Comparison of ENCODE assay signal across 1 cellular context in the genomic region with DNA sequence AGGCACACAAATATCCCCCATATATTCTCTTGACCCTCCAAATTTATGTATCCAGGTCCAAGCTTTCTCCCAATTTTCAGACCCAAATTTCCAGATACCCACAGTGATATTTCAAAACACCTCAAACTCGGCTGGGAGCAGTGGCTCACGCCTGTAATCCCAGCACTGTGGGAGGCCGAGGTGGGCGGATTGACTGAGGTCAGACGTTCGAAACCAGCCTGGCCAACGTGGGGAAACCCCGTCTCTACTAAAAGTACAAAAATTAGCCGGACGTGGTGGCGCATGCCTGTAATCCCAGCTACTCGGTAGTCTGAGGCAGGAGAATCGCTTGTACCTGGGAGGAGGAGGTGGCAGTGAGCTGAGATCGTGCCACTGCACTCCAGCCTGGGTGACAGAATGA.
A peak's percentile ranks its signal among the peaks of the same experiment; 100 is the strongest.
TF ChIP-seq lines count a peak whose summit lies in the region.

No MANE protein-coding gene starts in this region.

TF ChIP-seq in K562, 482 proteins besides CTCF, POLR2A, EP300 and RAD21:
- peak; percentile 68 for TF ChIP-seq EGR1 (conservative IDR thresholded peaks at IDR 0.05)
